15 cellular contexts compared by ENCODE assay signal in the genomic region with DNA sequence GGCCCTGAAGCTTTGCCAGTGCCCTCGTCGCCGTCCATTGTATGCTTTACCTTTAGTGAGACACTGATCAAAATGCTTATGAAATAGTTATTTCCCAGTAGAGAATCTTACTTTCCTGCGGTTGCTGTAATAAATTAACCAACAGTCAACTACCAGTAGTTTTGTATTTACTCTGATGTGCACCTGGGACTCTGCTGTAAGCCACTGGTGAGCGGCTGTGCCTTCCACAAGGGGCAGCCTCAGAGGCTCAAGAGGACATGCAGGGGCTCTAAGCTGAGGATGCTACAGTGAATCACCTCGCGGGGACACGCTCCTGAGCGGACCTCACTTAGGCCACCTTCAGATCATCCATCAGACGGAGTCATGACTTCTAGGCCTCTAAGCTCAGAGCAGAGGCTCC.
DNase-seq lines count a peak whose midpoint lies in the region; ATAC-seq and TF ChIP-seq lines count a peak whose summit lies in the region.
"Had no signal": no experiment of that assay in that cellular context is flagged by ENCODE, and none has a peak within 500 bp of the region (broad histone marks: within the 10 kb centered on the region; RNA-seq: fewer than 3 reads in every experiment).

No MANE protein-coding gene starts in this region.

- ATAC-seq in GM18517 (IDR thresholded peaks at IDR 0.05; ENCODE audit: unreplicated experiment) (peak; percentile 46), GM21576 (IDR thresholded peaks at IDR 0.05; ENCODE audit: unreplicated experiment) (peak; percentile 54), HG03108 (IDR thresholded peaks at IDR 0.05; ENCODE audit: unreplicated experiment) (peak; percentile 72)
- ATAC-seq: effector memory CD8-positive, alpha-beta T cell; heart right ventricle had no signal

- H2AFZ ChIP-seq in hepatocyte: no peak overlapping the region

- TF ChIP-seq CTCF in hepatocyte (IDR thresholded peaks at IDR 0.05; ENCODE audit: poor library complexity) (peak; percentile 14), BE2C (IDR thresholded peaks at IDR 0.05; ENCODE audit: low read depth, low read length) (no peak), endothelial cell (IDR thresholded peaks at IDR 0.05; ENCODE audit: unreplicated experiment) (no peak)

- peaks cover 13% of the 10 kb centered on the region for H3K4me1 Mint-ChIP-seq in endothelial cell (ENCODE audit: unreplicated experiment)

- DNase-seq in hepatocyte (ENCODE audit: low spot score) (no peak), epidermal melanocyte (ENCODE audit: insufficient read length, low spot score) (no peak), BE2C (no peak), endothelial cell (ENCODE audit: low spot score) (no peak)
- no peak for DNase-seq in activated CD4-positive, CD25-positive, alpha-beta regulatory T cell (lab: John Stamatoyannopoulos, UW)
- DNase-seq: effector memory CD8-positive, alpha-beta T cell; GDM1; heart right ventricle; NCI-H526 treated with DMSO at 0.1 percent for 48 hours; nucleus accumbens; uterus had no signal

- peaks cover 6% of the 10 kb centered on the region for H3K4me1 ChIP-seq in hepatocyte (ENCODE audit: insufficient read depth)
- no peaks in the 10 kb centered on the region for H3K4me1 ChIP-seq in BE2C
- H3K4me1 ChIP-seq: heart right ventricle, uterus had no signal

- H3K27ac Mint-ChIP-seq in endothelial cell (ENCODE audit: unreplicated experiment): no peak overlapping the region
- H3K27ac Mint-ChIP-seq: effector memory CD8-positive, alpha-beta T cell had no signal

- H4K20me1 ChIP-seq in hepatocyte (ENCODE audit: insufficient read depth, poor library complexity, severe bottlenecking): no peaks in the 10 kb centered on the region

- H3K27me3 Mint-ChIP-seq in endothelial cell (ENCODE audit: unreplicated experiment): peaks cover 4% of the 10 kb centered on the region

- no peak overlapping the region for H3K4me3 ChIP-seq in hepatocyte
- H3K4me3 ChIP-seq in BE2C (ENCODE audit: low read depth, low read length): no peak overlapping the region
- H3K4me3 ChIP-seq: heart right ventricle, uterus had no signal

- H3K9me2 ChIP-seq in hepatocyte (replicated peaks; ENCODE audit: insufficient read depth): no peaks in the 10 kb centered on the region

- H3K27me3 ChIP-seq in hepatocyte (no peaks in the 10 kb centered on the region), BE2C (no peaks in the 10 kb centered on the region)
- H3K27me3 ChIP-seq: uterus had no signal

- 82% methylated on average over 10 of the region's 10 CpGs for WGBS in hepatocyte (ENCODE audit: low lambda C conversion rate, missing lambda C conversion rate)

- no peak overlapping the region for H3K4me3 Mint-ChIP-seq in endothelial cell (ENCODE audit: unreplicated experiment)
- H3K4me3 Mint-ChIP-seq: effector memory CD8-positive, alpha-beta T cell had no signal

- H3K36me3 Mint-ChIP-seq in endothelial cell (ENCODE audit: low read depth, unreplicated experiment): no peaks in the 10 kb centered on the region

- no peak overlapping the region for H3K4me2 ChIP-seq in hepatocyte

- no peaks in the 10 kb centered on the region for H3K9me3 Mint-ChIP-seq in endothelial cell (ENCODE audit: unreplicated experiment)
- H3K9me3 Mint-ChIP-seq: effector memory CD8-positive, alpha-beta T cell had no signal

- H3K9me3 ChIP-seq in hepatocyte (ENCODE audit: low read depth) (no peaks in the 10 kb centered on the region), BE2C (no peaks in the 10 kb centered on the region)
- H3K9me3 ChIP-seq: heart right ventricle, uterus had no signal

- no peaks in the 10 kb centered on the region for H3K36me3 ChIP-seq in hepatocyte (replicated peaks; ENCODE audit: insufficient read depth, low read depth)
- no peaks in the 10 kb centered on the region for H3K36me3 ChIP-seq in BE2C
- H3K36me3 ChIP-seq: heart right ventricle, uterus had no signal

- H3K27ac ChIP-seq in hepatocyte: no peak overlapping the region
- H3K27ac ChIP-seq: heart right ventricle, uterus, VCaP had no signal

- H3K79me2 ChIP-seq in hepatocyte: no peaks in the 10 kb centered on the region
